Comparison of ENCODE assay signal across 24 cellular contexts in genomic region chr18:34892379-34892778, GRCh38.
"Had no signal": no experiment of that assay in that cellular context is flagged by ENCODE, and none has a peak within 500 bp of the region (broad histone marks: within the 10 kb centered on the region; RNA-seq: fewer than 3 reads in every experiment).

No MANE protein-coding gene starts in this region.

- H3K27me3 ChIP-seq: colonic mucosa, esophagus squamous epithelium, gastroesophageal sphincter, heart left ventricle, hepatocyte had no signal

- H3K4me2 ChIP-seq: hepatocyte had no signal

- ATAC-seq: effector memory CD8-positive, alpha-beta T cell; gastroesophageal sphincter; left colon; left lobe of liver; lower lobe of right lung; naive thymus-derived CD4-positive, alpha-beta T cell had no signal

- H3K4me1 Mint-ChIP-seq: naive thymus-derived CD4-positive, alpha-beta T cell had no signal

- H3K27ac ChIP-seq: colonic mucosa, esophagus squamous epithelium, gastroesophageal sphincter, heart left ventricle, hepatocyte, lower lobe of right lung had no signal

- H3K9me3 Mint-ChIP-seq: effector memory CD8-positive, alpha-beta T cell had no signal

- DNase-seq: cerebellar nuclear complex; colonic mucosa; cortex of kidney; effector CD8-positive, alpha-beta T cell; effector memory CD8-positive, alpha-beta T cell; endodermal cell; esophagus squamous epithelium; foreskin fibroblast; foreskin melanocyte; heart left ventricle; hypothalamus; immature natural killer cell; islet precursor cell; kidney; kidney glomerular epithelial cell; left colon; lower lobe of right lung; mesenchymal stem cell; midbrain; naive thymus-derived CD4-positive, alpha-beta T cell had no signal

- H3K4me3 Mint-ChIP-seq: dendritic cell treated with granulocyte-macrophage colony-stimulating factor and Interleukin-4, amounts not matched to agents 40 ng/mL and 50 ng/mL, for 4 days; effector memory CD8-positive, alpha-beta T cell; endodermal cell; immature natural killer cell; naive thymus-derived CD4-positive, alpha-beta T cell had no signal

- H3K36me3 Mint-ChIP-seq: immature natural killer cell had no signal

- H3K4me1 ChIP-seq: colonic mucosa, esophagus squamous epithelium, gastroesophageal sphincter, heart left ventricle, lower lobe of right lung had no signal

- H3K36me3 ChIP-seq: colonic mucosa, esophagus squamous epithelium, lower lobe of right lung had no signal

- H2AFZ ChIP-seq: hepatocyte had no signal

- H3K4me3 ChIP-seq: colonic mucosa, esophagus squamous epithelium, gastroesophageal sphincter, heart left ventricle, hepatocyte, lower lobe of right lung had no signal

- H3K79me2 ChIP-seq: hepatocyte had no signal

- H3K27ac Mint-ChIP-seq: dendritic cell treated with granulocyte-macrophage colony-stimulating factor and Interleukin-4, amounts not matched to agents 40 ng/mL and 50 ng/mL, for 4 days; effector memory CD8-positive, alpha-beta T cell; endodermal cell; immature natural killer cell; naive thymus-derived CD4-positive, alpha-beta T cell had no signal

- H3K27me3 Mint-ChIP-seq: dendritic cell treated with granulocyte-macrophage colony-stimulating factor and Interleukin-4, amounts not matched to agents 40 ng/mL and 50 ng/mL, for 4 days had no signal

- H3K9me3 ChIP-seq: colonic mucosa, esophagus squamous epithelium, gastroesophageal sphincter, lower lobe of right lung had no signal
